Comparison of ENCODE assay signal across 8 cellular contexts in the genomic region with DNA sequence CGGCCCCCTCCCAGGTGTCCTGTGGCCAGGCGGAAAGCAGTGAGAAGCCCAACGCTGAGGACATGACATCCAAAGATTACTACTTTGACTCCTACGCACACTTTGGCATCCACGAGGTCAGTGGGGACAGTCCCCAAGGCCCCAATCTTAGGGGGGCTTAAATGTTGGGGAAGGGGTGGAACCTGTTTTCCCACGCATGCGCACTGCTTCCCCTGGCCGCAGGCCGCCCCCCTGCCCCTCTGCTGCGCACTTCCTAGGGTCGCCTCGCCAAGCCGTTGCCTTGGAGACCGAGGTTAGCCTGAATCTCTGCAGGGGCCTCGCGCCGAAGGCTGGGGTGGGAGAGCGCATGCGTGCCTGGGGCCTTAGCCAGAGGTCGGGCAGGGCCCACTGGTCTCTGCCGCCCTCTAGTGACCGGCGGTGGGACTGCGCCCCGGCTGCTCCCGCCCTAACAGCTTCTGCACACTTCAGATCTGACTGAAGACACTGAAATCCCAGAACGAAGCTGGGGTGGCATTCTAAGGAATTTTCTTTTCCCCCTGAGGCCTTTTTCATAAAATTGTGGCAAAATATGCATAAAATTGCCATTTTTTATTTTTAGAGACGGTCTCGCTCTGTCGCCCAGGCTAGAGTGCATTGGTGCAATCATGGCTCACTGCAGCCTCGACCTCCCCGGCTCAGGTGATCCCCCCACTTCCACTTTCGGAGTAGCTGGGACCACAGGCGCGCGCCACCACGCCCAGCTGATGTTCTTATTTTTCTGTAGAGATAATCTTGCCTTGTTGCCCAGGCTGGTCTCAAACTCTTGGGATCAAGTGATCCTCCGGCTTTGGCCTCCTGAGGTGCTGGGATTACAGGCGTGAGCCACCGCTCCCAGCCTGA. TPM values are rescaled to one million over a fixed set of nuclear protein-coding genes. Genes with fewer than 3 reads are reported as not detected.
DNase-seq lines count a peak whose midpoint lies in the region; ATAC-seq and TF ChIP-seq lines count a peak whose summit lies in the region.

No MANE protein-coding gene starts in this region.

- peaks cover 90% of the 10 kb centered on the region for H3K36me3 Mint-ChIP-seq in Caco-2 (ENCODE audit: insufficient read depth, unreplicated experiment)
- H3K36me3 Mint-ChIP-seq in IgD-negative memory B cell: peaks cover 9% of the 10 kb centered on the region

- peak overlapping the region; percentile 93 for H3K27ac ChIP-seq in OCI-LY3 (ENCODE audit: low read length)

- H3K27me3 ChIP-seq in Caco-2 (replicated peaks; ENCODE audit: control insufficient read depth, insufficient read depth, low read length) (no peaks in the 10 kb centered on the region), OCI-LY3 (ENCODE audit: low read depth, low read length) (no peaks in the 10 kb centered on the region)

- H3K27ac Mint-ChIP-seq in Caco-2 (ENCODE audit: unreplicated experiment) (peak overlapping the region; percentile 52), IgD-negative memory B cell (peak overlapping the region; percentile 73 to 92 (median 88))

- TF ChIP-seq CTCF in Caco-2 (IDR thresholded peaks at IDR 0.05; ENCODE audit: insufficient read depth in 1 of 2, low read depth in 1 of 2, low read length in 1 of 2, severe bottlenecking in 1 of 2, unreplicated experiment in 1 of 2) (peak; percentile 98), OCI-LY3 (IDR thresholded peaks at IDR 0.05; ENCODE audit: low read depth, low read length) (peak; percentile 97)

- no peaks in the 10 kb centered on the region for H3K27me3 Mint-ChIP-seq in Caco-2 (ENCODE audit: insufficient read depth, unreplicated experiment)
- no peaks in the 10 kb centered on the region for H3K27me3 Mint-ChIP-seq in IgD-negative memory B cell

- ATAC-seq in GM21447 (IDR thresholded peaks at IDR 0.05; ENCODE audit: unreplicated experiment): no peak

- H3K4me1 ChIP-seq in Caco-2: peaks cover 15% of the 10 kb centered on the region
- peaks cover 40% of the 10 kb centered on the region for H3K4me1 ChIP-seq in OCI-LY3 (ENCODE audit: low read length)

- H3K4me1 Mint-ChIP-seq in Caco-2 (ENCODE audit: low read depth, unreplicated experiment) (peaks cover 13% of the 10 kb centered on the region), IgD-negative memory B cell (peaks cover 19 to 22% (median 21%) of the 10 kb centered on the region in 3 donors)

- H3K9me3 Mint-ChIP-seq in Caco-2 (ENCODE audit: unreplicated experiment): no peaks in the 10 kb centered on the region
- H3K9me3 Mint-ChIP-seq in IgD-negative memory B cell: no peaks in the 10 kb centered on the region

- CTCF ChIA-PET in Caco-2 (lab: Charles Lee): interaction anchor here (0.5 to 1.0 kb wide), 9 partner anchors 17 to 296 kb away, joined by 3 to 6 read pairs (median 3); a partner anchor contains a TSS

- peaks cover 66% of the 10 kb centered on the region for H4K20me1 ChIP-seq in OCI-LY3 (ENCODE audit: insufficient read depth, low read length)

- no peaks in the 10 kb centered on the region for H3K9me3 ChIP-seq in Caco-2
- no peaks in the 10 kb centered on the region for H3K9me3 ChIP-seq in OCI-LY3 (ENCODE audit: insufficient read depth, low read length)

- no peak overlapping the region for H3K4me3 ChIP-seq in Caco-2 (ENCODE audit: low read depth, low read length)
- H3K4me3 ChIP-seq in OCI-LY3 (ENCODE audit: low read length): peak overlapping the region; percentile 88

- BruUV-seq in Caco-2 (replicated peaks; lab: Mats Ljungman, UMichigan): no TSS peak

- intact Hi-C loops in Caco-2 (cut with micrococcal nuclease; ENCODE audit: unreplicated experiment): loop anchor here (1.0 kb wide), 1 partner anchor 174 kb away; no protein-coding TSS in a partner anchor

- H3K36me3 ChIP-seq in Caco-2 (ENCODE audit: control insufficient read depth, insufficient read depth, low read length): peaks cover 2% of the 10 kb centered on the region; the same call in 1 of the 2 replicates
- peaks cover 49% of the 10 kb centered on the region for H3K36me3 ChIP-seq in OCI-LY3 (replicated peaks; ENCODE audit: low read depth, low read length)

- H3K4me2 ChIP-seq in OCI-LY3 (ENCODE audit: low read length): peak overlapping the region; percentile 98

- POLR2A ChIA-PET in Caco-2 (lab: Charles Lee): interaction anchor here (0.9 kb wide), 1 partner anchor 41 kb away, joined by 4 read pairs; a partner anchor contains a TSS

- no peak for TF ChIP-seq POLR2A in erythroblast (IDR thresholded peaks at IDR 0.05; ENCODE audit: low read length)

- H3K9ac ChIP-seq in OCI-LY3 (ENCODE audit: low read length): peak overlapping the region; percentile 97

- H3K79me2 ChIP-seq in OCI-LY3 (ENCODE audit: low read length): peaks cover 83% of the 10 kb centered on the region

- peak; percentile 86 to 95 for DNase-seq in Caco-2
- DNase-seq in activated T-cell treated with anti-CD3 and anti-CD28 coated beads, Interleukin-2, amount 50 U/mL, for 1 hour: peak; percentile 97
- DNase-seq in erythroblast (lab: John Stamatoyannopoulos, UW): peak; percentile 89 to 95
- DNase-seq in myocyte (ENCODE audit: low read depth): peak; percentile 82
- peak; percentile 88 to 94 for DNase-seq in stimulated activated CD8-positive, alpha-beta memory T cell treated with anti-CD3 and anti-CD28 coated beads, Interleukin-7, amount 100 ng/mL, for 1 hour (ENCODE audit: low read depth in 2 of 2)

- no peak overlapping the region for H3K4me3 Mint-ChIP-seq in Caco-2 (ENCODE audit: unreplicated experiment)
- H3K4me3 Mint-ChIP-seq in IgD-negative memory B cell: peak overlapping the region in 3 of 4 donors; percentile 70 to 82 (median 79)

- no peak overlapping the region for H2AFZ ChIP-seq in OCI-LY3 (ENCODE audit: low read depth, low read length)

RNA-seq across cellular contexts. Expression of a gene that starts 3.6 kb away (rescaled TPM):
- total RNA-seq in Caco-2 (2022): 326 and 343 TPM in 2 replicates
- polyA plus RNA-seq in IgD-negative memory B cell: 187 TPM
- total RNA-seq in myocyte: 528 and 584 TPM in 2 replicates
- polyA plus RNA-seq in myocyte (2012): 256 TPM

RNA-seq across cellular contexts. Expression of a gene that starts 8.7 kb away (rescaled TPM):
- 8.5 and 10.4 TPM in 2 replicates for total RNA-seq in Caco-2 (2022)
- polyA plus RNA-seq in IgD-negative memory B cell: 0.65 TPM
- total RNA-seq in myocyte: 0.99 and 1.3 TPM in 2 replicates
- 0.43 TPM for polyA plus RNA-seq in myocyte (2012)

RNA-seq across cellular contexts. Expression of a gene that starts 10.2 kb away (rescaled TPM):
- total RNA-seq in Caco-2 (2022): 1.9 and 2.0 TPM in 2 replicates
- not detected for polyA plus RNA-seq in IgD-negative memory B cell
- total RNA-seq in myocyte: 1.4 and 1.7 TPM in 2 replicates
- polyA plus RNA-seq in myocyte (2012): 1.4 TPM

RNA-seq across cellular contexts. Expression of a gene that starts 15.0 kb away (rescaled TPM):
- total RNA-seq in Caco-2 (2022): 103 and 111 TPM in 2 replicates
- 16.8 TPM for polyA plus RNA-seq in IgD-negative memory B cell
- 11.4 and 11.8 TPM in 2 replicates for total RNA-seq in myocyte
- 23.7 TPM for polyA plus RNA-seq in myocyte (2012)

RNA-seq across cellular contexts. Expression of a gene that starts 15.1 kb away (rescaled TPM):
- total RNA-seq in Caco-2 (2022) (125 and 131 TPM in 2 replicates), myocyte (34.7 and 35.8 TPM in 2 replicates)
- 66.0 TPM for polyA plus RNA-seq in IgD-negative memory B cell
- polyA plus RNA-seq in myocyte (2012): 76.8 TPM
